ENCODE assay signal across 17 cellular contexts in the genomic region with DNA sequence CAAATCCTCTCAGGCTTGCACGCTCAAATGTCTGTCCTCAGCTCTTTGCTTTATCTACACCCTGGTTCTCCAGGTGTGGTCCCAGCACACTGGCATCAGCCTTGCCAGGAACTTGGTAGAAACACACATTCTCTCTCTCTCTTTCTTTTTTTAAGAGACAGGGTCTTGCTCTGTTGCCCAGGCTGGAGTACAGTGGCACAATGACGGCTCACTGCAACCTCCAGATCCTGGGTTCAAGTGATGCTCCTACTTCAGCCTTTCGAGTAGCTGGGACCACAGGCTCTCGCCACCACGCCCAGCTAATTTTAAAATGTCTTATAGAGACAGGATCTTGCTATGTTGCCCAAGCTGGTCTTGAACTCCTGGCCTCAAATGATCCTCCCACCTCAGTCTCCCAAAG. TPM values are rescaled to one million over a fixed set of nuclear protein-coding genes. Genes with fewer than 3 reads are reported as not detected.
DNase-seq lines count a peak whose midpoint lies in the region; ATAC-seq, FAIRE-seq and TF ChIP-seq lines count a peak whose summit lies in the region.
"Had no signal": no experiment of that assay in that cellular context is flagged by ENCODE, and none has a peak within 500 bp of the region (broad histone marks: within the 10 kb centered on the region; RNA-seq: fewer than 3 reads in every experiment).

No MANE protein-coding gene starts in this region.

- FAIRE-seq in K562 (lab: Jason Lieb, UNC) = peak; percentile 65
- no peak for FAIRE-seq in GM12891 (lab: Jason Lieb, UNC)
- FAIRE-seq: A204.1, H1 had no signal

- H3K9ac ChIP-seq in K562 (ENCODE audit: insufficient read depth in 1 of 2, low read depth in 2 of 2, low read length in 2 of 2) = no peak overlapping the region

- peaks cover 0 to 18% (median 5%) of the 10 kb centered on the region in 7 donors for H3K4me1 Mint-ChIP-seq in naive thymus-derived CD4-positive, alpha-beta T cell

- no peaks in the 10 kb centered on the region for H3K36me3 ChIP-seq in HEK293 (ENCODE audit: control insufficient read depth in 2 of 2, insufficient read depth in 1 of 2, low read length in 2 of 2)
- no peaks in the 10 kb centered on the region for H3K36me3 ChIP-seq in K562 (ENCODE audit: control insufficient read depth, insufficient read depth, low read length)
- peaks cover 0 to 3% (median 0%) of the 10 kb centered on the region in 3 experiments for H3K36me3 ChIP-seq in naive thymus-derived CD4-positive, alpha-beta T cell (ENCODE audit: control insufficient read depth in 2 of 3, insufficient read depth in 3 of 3, low read length in 3 of 3)

- intact Hi-C loops in K562 (cut with micrococcal nuclease) = no loop called here
- intact Hi-C loops in naive thymus-derived CD4-positive, alpha-beta T cell (cut with micrococcal nuclease) = no loop called here

- H3K79me2 ChIP-seq in K562 (ENCODE audit: control insufficient read depth, insufficient read depth, low read length) = no peaks in the 10 kb centered on the region; the same call in 2 of the 3 replicates

- BruUV-seq in K562 (replicated peaks; lab: Mats Ljungman, UMichigan) = no TSS peak

- H3K27ac Mint-ChIP-seq in naive thymus-derived CD4-positive, alpha-beta T cell = peak overlapping the region in 5 of 9 donors; percentile 10 to 76 (median 72)
- H3K27ac Mint-ChIP-seq: CD8-positive, alpha-beta T cell had no signal

- no peak for TF ChIP-seq POLR2A in K562 (conservative IDR thresholded peaks at IDR 0.05)
- TF ChIP-seq POLR2A in GM12891 (IDR thresholded peaks at IDR 0.05; ENCODE audit: low read depth, low read length) = no peak

- H3K27me3 Mint-ChIP-seq in naive thymus-derived CD4-positive, alpha-beta T cell = no peaks in the 10 kb centered on the region

- H2AFZ ChIP-seq in K562 (ENCODE audit: low read depth, low read length) = no peak overlapping the region

- CTCF ChIA-PET in HEK293 (lab: Yijun Ruan, JAX) (no interaction called here), K562 (lab: Yijun Ruan, JAX; ENCODE audit: low intra/inter-chr PET ratio) (no interaction called here)
- CTCF ChIA-PET in naive thymus-derived CD4-positive, alpha-beta T cell (lab: Charles Lee) = interaction anchor here (0.7 kb wide), 1 partner anchor 17 kb away, joined by 3 read pairs; no protein-coding TSS in a partner anchor

- no peak overlapping the region for H3K4me3 Mint-ChIP-seq in naive thymus-derived CD4-positive, alpha-beta T cell
- H3K4me3 Mint-ChIP-seq: CD8-positive, alpha-beta T cell; H9 had no signal

- no peak for TF ChIP-seq EP300 in K562 (IDR thresholded peaks at IDR 0.05; ENCODE audit: low read length)

- H3K4me1 ChIP-seq in HEK293 (ENCODE audit: control insufficient read depth, insufficient read depth, low read length) (no peaks in the 10 kb centered on the region), K562 (replicated peaks in 1 of 2; ENCODE audit: control insufficient read depth in 2 of 2, insufficient read depth in 2 of 2, low read length in 2 of 2) (peaks cover 5 to 19% of the 10 kb centered on the region in 2 experiments; a peak in 4 of 5 replicates)
- no peaks in the 10 kb centered on the region for H3K4me1 ChIP-seq in naive thymus-derived CD4-positive, alpha-beta T cell (ENCODE audit: control insufficient read depth in 2 of 2, insufficient read depth in 2 of 2, low read length in 2 of 2)

- H3K9me3 Mint-ChIP-seq in naive thymus-derived CD4-positive, alpha-beta T cell = no peaks in the 10 kb centered on the region
- H3K9me3 Mint-ChIP-seq: CD8-positive, alpha-beta T cell; H9 had no signal

- H3K36me3 Mint-ChIP-seq in naive thymus-derived CD4-positive, alpha-beta T cell = no peaks in the 10 kb centered on the region

- H3K9me3 ChIP-seq in HEK293 (ENCODE audit: control insufficient read depth, insufficient read depth, low read depth, low read length) = no peaks in the 10 kb centered on the region
- H3K9me3 ChIP-seq in K562 (replicated peaks; ENCODE audit: control insufficient read depth, insufficient read depth, low read depth, low read length) = no peaks in the 10 kb centered on the region
- no peaks in the 10 kb centered on the region for H3K9me3 ChIP-seq in naive thymus-derived CD4-positive, alpha-beta T cell (ENCODE audit: control insufficient read depth in 2 of 3, low read length in 3 of 3)

- no peaks in the 10 kb centered on the region; the same call in 1 of the 2 replicates for H4K20me1 ChIP-seq in K562 (replicated peaks; ENCODE audit: control insufficient read depth, insufficient read depth, low read length)

- in situ Hi-C loops in K562 (cut with MboI) = no loop called here

- H3K4me2 ChIP-seq in K562 (ENCODE audit: insufficient read depth, low read length) = no peak overlapping the region

- DNase-seq in K562 (ENCODE audit: extremely low read depth in 1 of 4, low spot score in 3 of 4) (no peak), SK-N-DZ (ENCODE audit: low spot score) (no peak), GM12891 (ENCODE audit: insufficient read length, low spot score) (no peak), OCI-M1 (lab: John Stamatoyannopoulos, UW) (no peak)
- no peak for DNase-seq in naive thymus-derived CD4-positive, alpha-beta T cell
- DNase-seq: AML-193; Calu3; CD8-positive, alpha-beta T cell; DMS79 treated with DMSO at 0.1 percent for 48 hours; GF-D8; H9; IMR-90; KBM-7 had no signal

- H3K27ac ChIP-seq in HEK293 (ENCODE audit: extremely low read depth, low read depth, low read length) = no peak overlapping the region
- no peak overlapping the region for H3K27ac ChIP-seq in K562 (ENCODE audit: extremely low read depth, low read depth, low read length)
- H3K27ac ChIP-seq in naive thymus-derived CD4-positive, alpha-beta T cell (ENCODE audit: low read depth, low read length) = no peak overlapping the region
- H3K27ac ChIP-seq: HL-60 had no signal

- ATAC-seq in K562 = no peak
- no peak for ATAC-seq in naive thymus-derived CD4-positive, alpha-beta T cell
- ATAC-seq: CD8-positive, alpha-beta T cell had no signal

- H3K4me3 ChIP-seq in HEK293 (ENCODE audit: low read depth, low read length) (no peak overlapping the region), K562 (no peak overlapping the region)
- no peak overlapping the region for H3K4me3 ChIP-seq in naive thymus-derived CD4-positive, alpha-beta T cell (ENCODE audit: low read length)

- H3K27me3 ChIP-seq in K562 (ENCODE audit: control insufficient read depth in 2 of 2, insufficient read depth in 2 of 2, low read length in 2 of 2) = no peaks in the 10 kb centered on the region
- no peaks in the 10 kb centered on the region for H3K27me3 ChIP-seq in naive thymus-derived CD4-positive, alpha-beta T cell (ENCODE audit: control insufficient read depth in 2 of 2, insufficient read depth in 2 of 2, low read length in 2 of 2)

- POLR2A ChIA-PET in HEK293 (lab: Yijun Ruan, JAX) (no interaction called here), K562 (lab: Yijun Ruan, JAX) (no interaction called here)
- POLR2A ChIA-PET in naive thymus-derived CD4-positive, alpha-beta T cell (lab: Charles Lee) = interaction anchor here (0.9 kb wide), 1 partner anchor 34 kb away, joined by 3 read pairs; no protein-coding TSS in a partner anchor

- no peak for TF ChIP-seq CTCF in HEK293 (tag by site-specific recombination; IDR thresholded peaks at IDR 0.05)
- TF ChIP-seq CTCF in K562 (IDR thresholded peaks at IDR 0.05 in 2 of 3, conservative IDR thresholded peaks at IDR 0.05 in 1 of 3; ENCODE audit: insufficient read depth in 2 of 3, low read depth in 1 of 3, low read length in 3 of 3) = no peak

- peaks cover 1% of the 10 kb centered on the region for H3K9me1 ChIP-seq in K562 (ENCODE audit: control insufficient read depth, insufficient read depth, low read length)

- 75% methylated on average over 5 of the region's 5 CpGs for WGBS in K562 (ENCODE audit: insufficient coverage, low coverage, missing lambda C conversion rate)

- TF ChIP-seq RAD21 in K562 (CRISPR knock-in tag; conservative IDR thresholded peaks at IDR 0.05 in 1 of 2, IDR thresholded peaks at IDR 0.05 in 1 of 2) = no peak

RNA-seq across cellular contexts. Expression of a gene that starts 20.8 kb away (rescaled TPM):
- total RNA-seq in K562 (2011; cell fraction: chromatin; rRNA removed; ENCODE audit: low replicate concordance) = 52.8 and 150 TPM in 2 replicates
- 73.8 and 77.4 TPM in 2 replicates for total RNA-seq in K562 (2011; cell fraction: nucleolus; rRNA removed)
- total RNA-seq in K562 (2011; cell fraction: nucleoplasm; rRNA removed) = 64.1 and 80.0 TPM in 2 replicates
- total RNA-seq in K562 (2014; rRNA removed) (10.9 TPM in 2 replicates), K562 (2014; rRNA removed; fragmentation: Illumina TruSeq; extraction: Trizol) (2.8 and 3.3 TPM in 2 replicates), K562 (2015; rRNA removed; fragmentation: Illumina TruSeq; extraction: Trizol) (6.7 and 7.6 TPM in 2 replicates), K562 (2021) (33.2 and 37.0 TPM in 2 replicates)
- polyA plus RNA-seq in K562 (2011; rRNA removed) (8.6 and 14.7 TPM in 2 replicates), K562 (2014; fragmentation: Illumina TruSeq; extraction: Trizol) (10.8 and 16.6 TPM in 2 replicates), K562 (2014; fragmentation: Nextera tagmentation; extraction: Ambion mirVana) (under 1 TPM; 0.14 to 0.27 TPM), K562 (2014; rRNA removed) (12.6 and 20.3 TPM in 2 replicates)
- polyA plus RNA-seq in K562 (2011; cell fraction: cytosol; rRNA removed) = 10.0 and 19.9 TPM in 2 replicates
- polyA plus RNA-seq in K562 (2011; cell fraction: nucleus; rRNA removed) = 50.7 and 75.0 TPM in 2 replicates
- polyA plus RNA-seq in K562 (2012) = 12.4 and 16.3 TPM in 2 replicates
- 9.3 and 13.3 TPM in 2 replicates for polyA minus RNA-seq in K562 (2011; rRNA and poly(A)+ RNA removed)
- 31.3 and 46.7 TPM in 2 replicates for polyA minus RNA-seq in K562 (2011; cell fraction: cytosol; rRNA and poly(A)+ RNA removed)
- polyA minus RNA-seq in K562 (2011; cell fraction: nucleus; rRNA and poly(A)+ RNA removed) = 17.5 and 24.1 TPM in 2 replicates
- 10 to 100 TPM; 12.4 to 39.4 (median 37.8) TPM for total RNA-seq in naive thymus-derived CD4-positive, alpha-beta T cell
- 1 to 10 TPM in 1 of 2 donors, under 1 TPM in 1; 0.72 to 3.0 TPM for polyA plus RNA-seq in naive thymus-derived CD4-positive, alpha-beta T cell
- polyA plus RNA-seq in SK-N-DZ (2014; cell fraction: cytosol; rRNA removed) = 22.2 and 23.0 TPM in 2 replicates
- 22.7 and 60.2 TPM in 2 replicates for polyA plus RNA-seq in SK-N-DZ (2014; cell fraction: nucleus; rRNA removed)
- 1.3 TPM for polyA plus RNA-seq in GM12891 (2012; ENCODE audit: low read depth, missing spikeins)

RNA-seq across cellular contexts. Expression of a gene that starts 48.8 kb away (rescaled TPM):
- total RNA-seq in K562 (2011; cell fraction: chromatin; rRNA removed; ENCODE audit: low replicate concordance) = 7.9 and 16.6 TPM in 2 replicates
- 18.7 and 23.9 TPM in 2 replicates for total RNA-seq in K562 (2011; cell fraction: nucleolus; rRNA removed)
- total RNA-seq in K562 (2011; cell fraction: nucleoplasm; rRNA removed) = 14.1 and 22.4 TPM in 2 replicates
- total RNA-seq in K562 (2014; rRNA removed) (54.8 and 85.6 TPM in 2 replicates), K562 (2014; rRNA removed; fragmentation: Illumina TruSeq; extraction: Trizol) (29.4 and 30.7 TPM in 2 replicates), K562 (2015; rRNA removed; fragmentation: Illumina TruSeq; extraction: Trizol) (38.0 and 39.3 TPM in 2 replicates), K562 (2021) (59.6 and 66.6 TPM in 2 replicates)
- polyA plus RNA-seq in K562 (2011; rRNA removed) (43.1 and 69.4 TPM in 2 replicates), K562 (2014; fragmentation: Illumina TruSeq; extraction: Trizol) (59.5 and 60.9 TPM in 2 replicates), K562 (2014; fragmentation: Nextera tagmentation; extraction: Ambion mirVana) (1 to 10 TPM; 6.0 to 8.0 TPM), K562 (2014; rRNA removed) (52.7 and 53.3 TPM in 2 replicates)
- 75.6 and 117 TPM in 2 replicates for polyA plus RNA-seq in K562 (2011; cell fraction: cytosol; rRNA removed)
- polyA plus RNA-seq in K562 (2011; cell fraction: nucleus; rRNA removed) = 22.8 and 25.8 TPM in 2 replicates
- 72.6 and 87.5 TPM in 2 replicates for polyA plus RNA-seq in K562 (2012)
- polyA minus RNA-seq in K562 (2011; rRNA and poly(A)+ RNA removed) = 19.4 and 39.5 TPM in 2 replicates
- polyA minus RNA-seq in K562 (2011; cell fraction: cytosol; rRNA and poly(A)+ RNA removed) = 43.6 and 47.1 TPM in 2 replicates
- polyA minus RNA-seq in K562 (2011; cell fraction: nucleus; rRNA and poly(A)+ RNA removed) = 11.0 and 13.6 TPM in 2 replicates
- 10 to 100 TPM in 1 of 5 experiments, 1 to 10 TPM in 3, under 1 TPM in 1; 0.98 to 79.0 (median 2.1) TPM for total RNA-seq in naive thymus-derived CD4-positive, alpha-beta T cell
- 1 to 10 TPM; 2.4 to 4.5 TPM for polyA plus RNA-seq in naive thymus-derived CD4-positive, alpha-beta T cell
- 75.4 and 92.6 TPM in 2 replicates for polyA plus RNA-seq in SK-N-DZ (2014; cell fraction: cytosol; rRNA removed)
- polyA plus RNA-seq in SK-N-DZ (2014; cell fraction: nucleus; rRNA removed) = 27.8 and 41.8 TPM in 2 replicates
- 59.6 TPM for polyA plus RNA-seq in GM12891 (2012; ENCODE audit: low read depth, missing spikeins)
